9 cellular contexts compared by ENCODE assay signal in genomic region chr13:43058318-43058674, GRCh38. TPM values are rescaled to one million over a fixed set of nuclear protein-coding genes. Genes with fewer than 3 reads are reported as not detected.
DNase-seq lines count a peak whose midpoint lies in the region; ATAC-seq, FAIRE-seq and TF ChIP-seq lines count a peak whose summit lies in the region.
"Had no signal": no experiment of that assay in that cellular context is flagged by ENCODE, and none has a peak within 500 bp of the region (broad histone marks: within the 10 kb centered on the region; RNA-seq: fewer than 3 reads in every experiment).

No MANE protein-coding gene starts in this region.

- DNase-seq in LoVo (ENCODE audit: low spot score) (peak; percentile 95), astrocyte (ENCODE audit: low read depth) (peak; percentile 59), RCC 7860 (ENCODE audit: low spot score) (no peak), cerebellar nuclear complex (lab: John Stamatoyannopoulos, UW) (no peak)

- peaks cover 2% of the 10 kb centered on the region for H3K36me3 Mint-ChIP-seq in astrocyte (ENCODE audit: low read depth, unreplicated experiment)

- peak; percentile 52 for ATAC-seq in GM18907 (IDR thresholded peaks at IDR 0.05; ENCODE audit: unreplicated experiment)
- ATAC-seq in GM18861 (IDR thresholded peaks at IDR 0.05; ENCODE audit: unreplicated experiment): no peak
- ATAC-seq in HG03439 (IDR thresholded peaks at IDR 0.05; ENCODE audit: unreplicated experiment): no peak

- H3K27me3 Mint-ChIP-seq in astrocyte (ENCODE audit: low read depth, unreplicated experiment): no peaks in the 10 kb centered on the region

- H4K20me1 ChIP-seq in astrocyte (ENCODE audit: insufficient read depth, low read length): no peaks in the 10 kb centered on the region

- H3K27me3 ChIP-seq in astrocyte (ENCODE audit: insufficient read depth, low read length): no peaks in the 10 kb centered on the region

- FAIRE-seq in astrocyte (lab: Jason Lieb, UNC) (peak; percentile 43), RCC 7860 (lab: Jason Lieb, UNC) (no peak)
- FAIRE-seq: TTC549 had no signal

- no peak overlapping the region for H3K27ac Mint-ChIP-seq in astrocyte (ENCODE audit: unreplicated experiment)

- peak overlapping the region; percentile 80 for H3K4me2 ChIP-seq in astrocyte (ENCODE audit: low read length)

- TF ChIP-seq CTCF in astrocyte (IDR thresholded peaks at IDR 0.05; ENCODE audit: insufficient read depth, low read depth, low read length): no peak

- H3K9me3 ChIP-seq in astrocyte (ENCODE audit: insufficient read depth, low read depth, low read length) (no peaks in the 10 kb centered on the region), mesodermal cell (ENCODE audit: control insufficient read depth, low read length) (peaks cover 4% of the 10 kb centered on the region)

- H3K36me3 ChIP-seq in astrocyte (ENCODE audit: insufficient read depth, low read length) (no peaks in the 10 kb centered on the region), mesodermal cell (ENCODE audit: control insufficient read depth, insufficient read depth, low read length) (peaks cover 23% of the 10 kb centered on the region)

- no peak overlapping the region for H3K4me3 Mint-ChIP-seq in astrocyte (ENCODE audit: unreplicated experiment)

- H3K79me2 ChIP-seq in astrocyte (ENCODE audit: insufficient read depth, low read length): peaks cover 35% of the 10 kb centered on the region

- peaks cover 52% of the 10 kb centered on the region for H3K4me1 Mint-ChIP-seq in astrocyte (ENCODE audit: low read depth, unreplicated experiment)

- H3K9me3 Mint-ChIP-seq in astrocyte (ENCODE audit: unreplicated experiment): peaks cover 5% of the 10 kb centered on the region

- WGBS in mesodermal cell (ENCODE audit: insufficient coverage in 2 of 2), 2 experiments: 63% methylated on average over 1 of the region's 1 CpG; no CpG with 5 or more reads in 1 of the 2 experiments

- peak overlapping the region; percentile 44 for H3K9ac ChIP-seq in astrocyte (ENCODE audit: low read length)

- no peak overlapping the region for H3K4me3 ChIP-seq in astrocyte (ENCODE audit: insufficient read depth, low read depth, low read length)
- peak overlapping the region; percentile 20 for H3K4me3 ChIP-seq in mesodermal cell (ENCODE audit: extremely low read depth, insufficient read depth, low read length, poor library complexity, severe bottlenecking)

- no peak overlapping the region for H2AFZ ChIP-seq in astrocyte (ENCODE audit: low read depth, low read length)

- H3K4me1 ChIP-seq in astrocyte (ENCODE audit: insufficient read depth, low read length) (peaks cover 23% of the 10 kb centered on the region), mesodermal cell (ENCODE audit: control insufficient read depth, insufficient read depth, low read length, poor library complexity, severe bottlenecking) (peaks cover 52% of the 10 kb centered on the region)

- H3K27ac ChIP-seq in astrocyte (ENCODE audit: low read depth, low read length) (peak overlapping the region; percentile 57), mesodermal cell (ENCODE audit: low read depth, low read length, severe bottlenecking) (peak overlapping the region; percentile 91)

RNA-seq across cellular contexts. Expression of gene DNAJC15, which starts 34.9 kb away (rescaled TPM):
- 10.9 and 13.8 TPM in 2 replicates for total RNA-seq in astrocyte
- polyA plus RNA-seq in mesodermal cell (2013, experiment 1 of 2): 28.7 TPM
- 31.6 TPM for polyA plus RNA-seq in mesodermal cell (2013, experiment 2 of 2)

Comparison
In these comparisons a context has a peak if more than half of its experiments do, and no peak if none do; other contexts are left out.
1. DNase-seq: peak in LoVo (single experiment) and astrocyte (single experiment); none in RCC 7860 (single experiment) and cerebellar nuclear complex (0 of 2).